ENCODE assay signal across 13 cellular contexts in the genomic region with DNA sequence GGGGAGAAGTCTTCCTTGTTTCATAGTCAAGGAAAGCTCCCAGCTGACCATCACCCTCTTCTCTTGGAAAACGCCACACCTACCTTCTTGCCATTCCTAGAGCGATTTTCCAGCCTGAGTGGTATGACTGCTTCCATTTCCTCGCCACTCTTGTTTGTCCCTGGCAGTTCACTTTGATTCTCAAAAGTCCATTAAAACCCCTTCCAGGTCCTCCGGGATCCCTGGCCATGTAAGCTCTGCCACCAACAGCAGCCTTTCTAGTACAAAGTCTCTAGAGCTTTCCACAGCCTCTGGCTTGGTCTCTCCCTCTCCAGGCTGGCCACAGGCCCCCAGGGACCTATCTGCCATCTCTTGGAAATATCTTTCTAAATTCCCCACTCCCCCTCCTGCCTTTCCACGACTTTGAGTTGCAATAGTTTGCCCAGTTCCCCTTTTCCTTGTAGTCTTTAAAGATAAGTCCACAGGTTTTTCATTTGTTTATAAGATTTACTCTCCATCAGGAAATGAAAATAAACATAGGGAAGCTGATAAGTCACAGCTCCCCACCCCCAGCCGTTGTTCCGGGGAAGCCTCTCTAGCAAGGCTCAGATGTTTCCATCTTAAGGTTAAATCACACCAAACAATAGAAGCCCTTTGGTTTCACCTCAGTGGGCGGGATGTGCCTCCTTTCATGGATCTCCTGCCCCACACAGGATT. TPM values are rescaled to one million over a fixed set of nuclear protein-coding genes. Genes with fewer than 3 reads are reported as not detected.
A peak's percentile ranks its signal among the peaks of the same experiment; 100 is the strongest.
DNase-seq lines count a peak whose midpoint lies in the region; ATAC-seq and TF ChIP-seq lines count a peak whose summit lies in the region.
"Had no signal": no experiment of that assay in that cellular context is flagged by ENCODE, and none has a peak within 500 bp of the region (broad histone marks: within the 10 kb centered on the region; RNA-seq: fewer than 3 reads in every experiment).

No MANE protein-coding gene starts in this region.

- H3K9ac ChIP-seq in colonic mucosa (ENCODE audit: low read depth in 2 of 2, low read length in 2 of 2) (no peak overlapping the region), neural progenitor cell (peak overlapping the region; percentile 38)

- H3K27ac Mint-ChIP-seq in neural progenitor cell = peak overlapping the region; percentile 97
- H3K27ac Mint-ChIP-seq in activated T-helper 17 cell treated with anti-CD3 and anti-CD28 coated beads, Interleukin-2, amount 50 U/mL, for 72 hours = no peak overlapping the region
- no peak overlapping the region for H3K27ac Mint-ChIP-seq in activated naive CD8-positive, alpha-beta T cell treated with anti-CD3 and anti-CD28 coated beads, Interleukin-2, amount 50 U/mL, for 24 hours
- H3K27ac Mint-ChIP-seq: activated CD4-positive, alpha-beta T cell treated with anti-CD3 and anti-CD28 coated beads, Interleukin-2, amount 10 ng/mL, durations not matched to agents 7 days and 5 days; activated naive CD8-positive, alpha-beta T cell treated with anti-CD3 and anti-CD28 coated beads, Interleukin-2, amount 10 ng/mL, durations not matched to agents 7 days and 5 days; natural killer cell treated with Interleukin-12 subunit alpha and Interleukin-12 subunit beta and Interleukin-15 and Interleukin-18, amount 100 ng/mL, for 72 hours had no signal

- H3K36me3 Mint-ChIP-seq in neural progenitor cell = no peaks in the 10 kb centered on the region
- H3K36me3 Mint-ChIP-seq in activated T-helper 17 cell treated with anti-CD3 and anti-CD28 coated beads, Interleukin-2, amount 50 U/mL, for 72 hours (ENCODE audit: low read depth) = no peaks in the 10 kb centered on the region
- H3K36me3 Mint-ChIP-seq in activated naive CD8-positive, alpha-beta T cell treated with anti-CD3 and anti-CD28 coated beads, Interleukin-2, amount 50 U/mL, for 24 hours (ENCODE audit: low read depth) = no peaks in the 10 kb centered on the region
- H3K36me3 Mint-ChIP-seq: activated naive CD8-positive, alpha-beta T cell treated with anti-CD3 and anti-CD28 coated beads, Interleukin-2, amount 10 ng/mL, durations not matched to agents 7 days and 5 days; natural killer cell treated with Interleukin-12 subunit alpha and Interleukin-12 subunit beta and Interleukin-15 and Interleukin-18, amount 100 ng/mL, for 72 hours had no signal

- intact Hi-C loops in colonic mucosa (cut with DNase I) = no loop called here

- no peak for TF ChIP-seq CTCF in NB4 (IDR thresholded peaks at IDR 0.05; ENCODE audit: low read depth, low read length)
- TF ChIP-seq CTCF in colonic mucosa (IDR thresholded peaks at IDR 0.05) = no peak
- TF ChIP-seq CTCF in neural progenitor cell (IDR thresholded peaks at IDR 0.05) = no peak

- H3K4me3 ChIP-seq in NB4 (ENCODE audit: low read depth, low read length) (no peak overlapping the region), colonic mucosa (no peak overlapping the region), neural progenitor cell (peak overlapping the region; percentile 38)

- H3K36me3 ChIP-seq in colonic mucosa (no peaks in the 10 kb centered on the region), neural progenitor cell (no peaks in the 10 kb centered on the region)

- H2AFZ ChIP-seq in neural progenitor cell (replicated peaks) = peak overlapping the region; percentile 51

- H3K27ac ChIP-seq in colonic mucosa (no peak overlapping the region), neural progenitor cell (peak overlapping the region; percentile 98)

- peak overlapping the region; percentile 68 for H3K4me3 Mint-ChIP-seq in neural progenitor cell
- H3K4me3 Mint-ChIP-seq in activated T-helper 17 cell treated with anti-CD3 and anti-CD28 coated beads, Interleukin-2, amount 50 U/mL, for 72 hours = no peak overlapping the region
- H3K4me3 Mint-ChIP-seq in activated naive CD8-positive, alpha-beta T cell treated with anti-CD3 and anti-CD28 coated beads, Interleukin-2, amount 50 U/mL, for 24 hours = no peak overlapping the region
- H3K4me3 Mint-ChIP-seq: activated CD4-positive, alpha-beta T cell treated with anti-CD3 and anti-CD28 coated beads, Interleukin-2, amount 10 ng/mL, durations not matched to agents 7 days and 5 days; activated naive CD8-positive, alpha-beta T cell treated with anti-CD3 and anti-CD28 coated beads, Interleukin-2, amount 10 ng/mL, durations not matched to agents 7 days and 5 days; natural killer cell treated with Interleukin-12 subunit alpha and Interleukin-12 subunit beta and Interleukin-15 and Interleukin-18, amount 100 ng/mL, for 72 hours had no signal

- H3K4me1 ChIP-seq in colonic mucosa = no peaks in the 10 kb centered on the region
- H3K4me1 ChIP-seq in neural progenitor cell = peaks cover 51% of the 10 kb centered on the region

- H3K9me3 ChIP-seq in colonic mucosa (no peaks in the 10 kb centered on the region), neural progenitor cell (ENCODE audit: low read depth) (no peaks in the 10 kb centered on the region)

- no peaks in the 10 kb centered on the region for H4K20me1 ChIP-seq in neural progenitor cell (ENCODE audit: low read depth)

- H3K79me2 ChIP-seq in neural progenitor cell (ENCODE audit: low read depth) = peaks cover 53% of the 10 kb centered on the region

- TF ChIP-seq POLR2A in NB4 (IDR thresholded peaks at IDR 0.05; ENCODE audit: extremely low read depth, insufficient read length) = no peak

- no peak for ATAC-seq in activated T-helper 17 cell treated with anti-CD3 and anti-CD28 coated beads, Interleukin-2, amount 50 U/mL, for 72 hours (replicated peaks)
- ATAC-seq in activated naive CD8-positive, alpha-beta T cell treated with anti-CD3 and anti-CD28 coated beads, Interleukin-2, amount 50 U/mL, for 24 hours = no peak
- ATAC-seq: natural killer cell treated with Interleukin-12 subunit alpha and Interleukin-12 subunit beta and Interleukin-15 and Interleukin-18, amount 100 ng/mL, for 72 hours had no signal

- peak; percentile 66 for DNase-seq in ELF-1 (ENCODE audit: low read depth, low spot score)
- peak; percentile 29 for DNase-seq in NB4 (ENCODE audit: low read depth)
- peak; percentile 42 for DNase-seq in colonic mucosa
- DNase-seq in neural progenitor cell (ENCODE audit: low spot score) = peak; percentile 83
- no peak for DNase-seq in SHP77 treated with DMSO at 0.1 percent for 48 hours (lab: John Stamatoyannopoulos, UW)
- no peak for DNase-seq in AML-193 (lab: John Stamatoyannopoulos, UW)
- no peak for DNase-seq in activated naive CD8-positive, alpha-beta T cell treated with anti-CD3 and anti-CD28 coated beads, Interleukin-2, amount 50 U/mL, for 24 hours
- DNase-seq: activated CD4-positive, alpha-beta T cell treated with anti-CD3 and anti-CD28 coated beads, Interleukin-2, amount 10 ng/mL, durations not matched to agents 7 days and 5 days; activated naive CD8-positive, alpha-beta T cell treated with anti-CD3 and anti-CD28 coated beads, Interleukin-2, amount 10 ng/mL, durations not matched to agents 7 days and 5 days; NCI-H2081; stimulated activated CD4-positive, alpha-beta T cell treated with anti-CD3 and anti-CD28 coated beads, Interleukin-1b, Interleukin-23, amount 100 ng/mL, for 48 hours had no signal

- no peaks in the 10 kb centered on the region for H3K27me3 ChIP-seq in colonic mucosa
- no peaks in the 10 kb centered on the region for H3K27me3 ChIP-seq in neural progenitor cell

- H3K9me3 Mint-ChIP-seq in neural progenitor cell = no peaks in the 10 kb centered on the region
- no peaks in the 10 kb centered on the region for H3K9me3 Mint-ChIP-seq in activated T-helper 17 cell treated with anti-CD3 and anti-CD28 coated beads, Interleukin-2, amount 50 U/mL, for 72 hours
- no peaks in the 10 kb centered on the region for H3K9me3 Mint-ChIP-seq in activated naive CD8-positive, alpha-beta T cell treated with anti-CD3 and anti-CD28 coated beads, Interleukin-2, amount 50 U/mL, for 24 hours
- H3K9me3 Mint-ChIP-seq: activated CD4-positive, alpha-beta T cell treated with anti-CD3 and anti-CD28 coated beads, Interleukin-2, amount 10 ng/mL, durations not matched to agents 7 days and 5 days; activated naive CD8-positive, alpha-beta T cell treated with anti-CD3 and anti-CD28 coated beads, Interleukin-2, amount 10 ng/mL, durations not matched to agents 7 days and 5 days; natural killer cell treated with Interleukin-12 subunit alpha and Interleukin-12 subunit beta and Interleukin-15 and Interleukin-18, amount 100 ng/mL, for 72 hours had no signal

- H3K27me3 Mint-ChIP-seq in neural progenitor cell (ENCODE audit: insufficient read depth, low read depth) = peaks cover 6% of the 10 kb centered on the region
- H3K27me3 Mint-ChIP-seq in activated T-helper 17 cell treated with anti-CD3 and anti-CD28 coated beads, Interleukin-2, amount 50 U/mL, for 72 hours = peaks cover 9% of the 10 kb centered on the region
- H3K27me3 Mint-ChIP-seq in activated naive CD8-positive, alpha-beta T cell treated with anti-CD3 and anti-CD28 coated beads, Interleukin-2, amount 50 U/mL, for 24 hours = peaks cover 3% of the 10 kb centered on the region
- H3K27me3 Mint-ChIP-seq: natural killer cell treated with Interleukin-12 subunit alpha and Interleukin-12 subunit beta and Interleukin-15 and Interleukin-18, amount 100 ng/mL, for 72 hours had no signal

- peak overlapping the region; percentile 81 for H3K4me2 ChIP-seq in neural progenitor cell

- H3F3A ChIP-seq in neural progenitor cell (ENCODE audit: low read depth) = peaks cover 73% of the 10 kb centered on the region

- H3K4me1 Mint-ChIP-seq in neural progenitor cell = peaks cover 51% of the 10 kb centered on the region
- no peaks in the 10 kb centered on the region for H3K4me1 Mint-ChIP-seq in activated T-helper 17 cell treated with anti-CD3 and anti-CD28 coated beads, Interleukin-2, amount 50 U/mL, for 72 hours
- no peaks in the 10 kb centered on the region for H3K4me1 Mint-ChIP-seq in activated naive CD8-positive, alpha-beta T cell treated with anti-CD3 and anti-CD28 coated beads, Interleukin-2, amount 50 U/mL, for 24 hours

RNA-seq across cellular contexts. Expression of gene SINHCAF, which starts 42.9 kb away (rescaled TPM):
- total RNA-seq in colonic mucosa = 100 to 1,000 TPM in 1 of 2 donors, 10 to 100 TPM in 1; 58.9 to 107 TPM
- total RNA-seq in neural progenitor cell (ENCODE audit: low replicate concordance) = 432 and 1,260 TPM in 2 replicates
- 100 to 1,000 TPM; 160 to 222 TPM for total RNA-seq in activated T-helper 17 cell treated with anti-CD3 and anti-CD28 coated beads, Interleukin-2, amount 50 U/mL, for 72 hours

Comparison
In these comparisons a context has a peak if more than half of its experiments do, and no peak if none do; other contexts are left out.
1. DNase-seq: peak in ELF-1 (single experiment), NB4 (single experiment), colonic mucosa (single experiment) and neural progenitor cell (single experiment); none in SHP77 treated with DMSO at 0.1 percent for 48 hours (single experiment), AML-193 (0 of 2) and activated naive CD8-positive, alpha-beta T cell treated with anti-CD3 and anti-CD28 coated beads, Interleukin-2, amount 50 U/mL, for 24 hours (single experiment).